In the genomic region with DNA sequence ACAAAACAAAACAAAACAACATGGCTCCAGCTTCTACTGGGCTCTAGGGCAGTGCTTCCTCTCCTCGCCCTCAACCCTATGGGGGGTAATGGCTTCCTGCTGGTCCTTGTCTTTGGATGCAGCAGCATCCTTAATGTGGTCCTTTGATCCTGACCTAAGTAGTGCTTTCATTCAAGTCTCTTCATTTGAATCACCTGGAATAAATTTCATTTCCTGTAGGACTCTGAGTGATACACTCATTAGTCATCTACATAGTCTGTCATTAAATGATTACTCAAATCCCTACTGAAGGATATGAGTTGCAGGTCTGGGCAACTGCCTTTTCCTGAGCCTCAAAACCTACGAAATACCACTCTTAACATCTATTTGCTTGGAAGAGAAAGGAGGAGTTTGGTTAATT, we compare ENCODE assay signal across 13 cellular contexts. TPM values are rescaled to one million over a fixed set of nuclear protein-coding genes. Genes with fewer than 3 reads are reported as not detected.
DNase-seq lines count a peak whose midpoint lies in the region; ATAC-seq and TF ChIP-seq lines count a peak whose summit lies in the region.
"Had no signal": no experiment of that assay in that cellular context is flagged by ENCODE, and none has a peak within 500 bp of the region (broad histone marks: within the 10 kb centered on the region; RNA-seq: fewer than 3 reads in every experiment).

No MANE protein-coding gene starts in this region.

- peaks cover 79% of the 10 kb centered on the region for H3K4me1 ChIP-seq in CD4-positive, alpha-beta memory T cell (ENCODE audit: insufficient read depth, low read length)
- no peaks in the 10 kb centered on the region for H3K4me1 ChIP-seq in thyroid gland
- H3K4me1 ChIP-seq: right atrium auricular region had no signal

- H3K4me3 ChIP-seq in CD4-positive, alpha-beta memory T cell (ENCODE audit: low read length in 2 of 2), result no peak overlapping the region
- no peak overlapping the region for H3K4me3 ChIP-seq in kidney epithelial cell (ENCODE audit: low read depth, low read length)
- no peak overlapping the region for H3K4me3 ChIP-seq in thyroid gland (replicated peaks in 1 of 3)
- H3K4me3 ChIP-seq: right atrium auricular region had no signal

- POLR2A ChIA-PET in CD4-positive, alpha-beta memory T cell (lab: Charles Lee; ENCODE audit: partially characterized antibody), result interaction anchor here (1.4 to 41.1 kb wide), 4 partner anchors 26 to 58 kb away, joined by 7 to 1182 read pairs (median 29); a partner anchor contains a TSS
- POLR2A ChIA-PET in activated CD8-positive, alpha-beta T cell treated with anti-CD3 and anti-CD28 coated beads, Interleukin-2, amount 10 ng/mL, durations not matched to agents 7 days and 5 days (lab: Charles Lee), result interaction anchor here (0.6 to 1.3 kb wide), 6 partner anchors 20 to 193 kb away, joined by 3 to 4 read pairs (median 3); no protein-coding TSS in a partner anchor

- H3K4me3 Mint-ChIP-seq in CD4-positive, alpha-beta memory T cell, result peak overlapping the region in 3 of 8 donors; percentile 50 to 75 (median 64)
- no peak overlapping the region for H3K4me3 Mint-ChIP-seq in HFFc6
- no peak overlapping the region for H3K4me3 Mint-ChIP-seq in activated CD8-positive, alpha-beta T cell treated with anti-CD3 and anti-CD28 coated beads, Interleukin-2, amount 10 ng/mL, durations not matched to agents 7 days and 5 days

- H3K27me3 ChIP-seq in CD4-positive, alpha-beta memory T cell (ENCODE audit: insufficient read depth, low read length), result no peaks in the 10 kb centered on the region
- H3K27me3 ChIP-seq in kidney epithelial cell (ENCODE audit: control insufficient read depth, insufficient read depth, low read length) (no peaks in the 10 kb centered on the region), thyroid gland (no peaks in the 10 kb centered on the region)
- H3K27me3 ChIP-seq: right atrium auricular region had no signal

- peaks cover 51 to 89% (median 66%) of the 10 kb centered on the region in 4 donors for H3K4me1 Mint-ChIP-seq in CD4-positive, alpha-beta memory T cell
- H3K4me1 Mint-ChIP-seq in HFFc6 (ENCODE audit: low read depth), result peaks cover 38% of the 10 kb centered on the region
- peaks cover 79% of the 10 kb centered on the region for H3K4me1 Mint-ChIP-seq in activated CD8-positive, alpha-beta T cell treated with anti-CD3 and anti-CD28 coated beads, Interleukin-2, amount 10 ng/mL, durations not matched to agents 7 days and 5 days (ENCODE audit: low read depth)

- peaks cover 0 to 2% (median 0%) of the 10 kb centered on the region in 8 donors for H3K9me3 Mint-ChIP-seq in CD4-positive, alpha-beta memory T cell
- no peaks in the 10 kb centered on the region for H3K9me3 Mint-ChIP-seq in HFFc6
- no peaks in the 10 kb centered on the region for H3K9me3 Mint-ChIP-seq in activated CD8-positive, alpha-beta T cell treated with anti-CD3 and anti-CD28 coated beads, Interleukin-2, amount 10 ng/mL, durations not matched to agents 7 days and 5 days (ENCODE audit: insufficient read depth)

- intact Hi-C loops in CD4-positive, alpha-beta memory T cell (cut with micrococcal nuclease), result no loop called here
- intact Hi-C loops in thyroid gland (cut with DNase I), result no loop called here

- WGBS in thyroid gland, 2 donors, result 85 to 88% methylated on average over 2 of the region's 2 CpGs

- TF ChIP-seq CTCF in HFFc6 (IDR thresholded peaks at IDR 0.05) (no peak), kidney epithelial cell (IDR thresholded peaks at IDR 0.05; ENCODE audit: insufficient read depth, low read length, poor library complexity, severe bottlenecking) (no peak), thyroid gland (IDR thresholded peaks at IDR 0.05) (no peak)

- ATAC-seq in activated CD8-positive, alpha-beta T cell treated with anti-CD3 and anti-CD28 coated beads, Interleukin-2, amount 10 ng/mL, durations not matched to agents 7 days and 5 days, result no peak

- peak overlapping the region in 5 of 7 donors; percentile 49 to 93 (median 84) for H3K27ac Mint-ChIP-seq in CD4-positive, alpha-beta memory T cell
- no peak overlapping the region; the same call in 1 of the 2 replicates for H3K27ac Mint-ChIP-seq in HFFc6
- peak overlapping the region; percentile 9 for H3K27ac Mint-ChIP-seq in activated CD8-positive, alpha-beta T cell treated with anti-CD3 and anti-CD28 coated beads, Interleukin-2, amount 10 ng/mL, durations not matched to agents 7 days and 5 days

- peaks cover 0 to 11% of the 10 kb centered on the region in 2 donors for H3K36me3 Mint-ChIP-seq in CD4-positive, alpha-beta memory T cell
- 0 out of 2 replicates have a peak, but pooled peaks cover 4% of the 10 kb centered on the region for H3K36me3 Mint-ChIP-seq in HFFc6 (ENCODE audit: low read depth)
- peaks cover 30% of the 10 kb centered on the region for H3K36me3 Mint-ChIP-seq in activated CD8-positive, alpha-beta T cell treated with anti-CD3 and anti-CD28 coated beads, Interleukin-2, amount 10 ng/mL, durations not matched to agents 7 days and 5 days (ENCODE audit: low read depth)

- no peaks in the 10 kb centered on the region for H3K9me3 ChIP-seq in CD4-positive, alpha-beta memory T cell (ENCODE audit: control insufficient read depth in 1 of 2, low read length in 2 of 2)
- no peaks in the 10 kb centered on the region for H3K9me3 ChIP-seq in thyroid gland
- H3K9me3 ChIP-seq: right atrium auricular region had no signal

- H3K36me3 ChIP-seq in CD4-positive, alpha-beta memory T cell (ENCODE audit: insufficient read depth, low read length), result no peaks in the 10 kb centered on the region
- no peaks in the 10 kb centered on the region for H3K36me3 ChIP-seq in kidney epithelial cell (ENCODE audit: control insufficient read depth, insufficient read depth, low read length)
- no peaks in the 10 kb centered on the region for H3K36me3 ChIP-seq in thyroid gland
- H3K36me3 ChIP-seq: right atrium auricular region had no signal

- CTCF ChIA-PET in CD4-positive, alpha-beta memory T cell (lab: Charles Lee; ENCODE audit: partially characterized antibody), result interaction anchor here (1.4 kb wide), 1 partner anchor 20 kb away, joined by 3 read pairs; no protein-coding TSS in a partner anchor
- CTCF ChIA-PET in activated CD8-positive, alpha-beta T cell treated with anti-CD3 and anti-CD28 coated beads, Interleukin-2, amount 10 ng/mL, durations not matched to agents 7 days and 5 days (lab: Charles Lee), result interaction anchor here (1.0 to 1.3 kb wide), 2 partner anchors 33 to 57 kb away, joined by 3 to 4 read pairs; no protein-coding TSS in a partner anchor

- no peaks in the 10 kb centered on the region for H3K27me3 Mint-ChIP-seq in CD4-positive, alpha-beta memory T cell
- H3K27me3 Mint-ChIP-seq in HFFc6 (ENCODE audit: insufficient read depth), result peaks cover 7% of the 10 kb centered on the region
- no peaks in the 10 kb centered on the region for H3K27me3 Mint-ChIP-seq in activated CD8-positive, alpha-beta T cell treated with anti-CD3 and anti-CD28 coated beads, Interleukin-2, amount 10 ng/mL, durations not matched to agents 7 days and 5 days (ENCODE audit: low read depth)

- TF ChIP-seq POLR2A in thyroid gland (IDR thresholded peaks at IDR 0.05), result no peak

- no peak for DNase-seq in CD4-positive, alpha-beta memory T cell
- DNase-seq in HFFc6, result peak; percentile 28
- DNase-seq in activated CD8-positive, alpha-beta T cell treated with anti-CD3 and anti-CD28 coated beads, Interleukin-2, amount 10 ng/mL, durations not matched to agents 7 days and 5 days, result no peak
- peak; percentile 39 for DNase-seq in kidney epithelial cell (ENCODE audit: low read depth)
- no peak for DNase-seq in midbrain (lab: John Stamatoyannopoulos, UW)
- DNase-seq in NCI-H2107 (lab: John Stamatoyannopoulos, UW), result no peak
- DNase-seq in thyroid gland, result no peak
- DNase-seq: activated CD4-positive, CD25-positive, alpha-beta regulatory T cell; Calu3; foreskin melanocyte; NCI-H1092 treated with DMSO at 0.1 percent for 48 hours; NCI-H510A had no signal

- no peak overlapping the region for H3K27ac ChIP-seq in CD4-positive, alpha-beta memory T cell (ENCODE audit: low read depth, low read length)
- no peak overlapping the region for H3K27ac ChIP-seq in thyroid gland
- H3K27ac ChIP-seq: right atrium auricular region had no signal

RNA-seq across cellular contexts. Expression of a gene that starts 54.5 kb away (rescaled TPM):
- total RNA-seq in CD4-positive, alpha-beta memory T cell, result 100 to 1,000 TPM; 198 to 200 TPM
- polyA plus RNA-seq in CD4-positive, alpha-beta memory T cell, result 100 to 1,000 TPM; 266 to 486 TPM
- not detected for total RNA-seq in HFFc6 (2021; fragmentation: NEBNext Ultra II Directional; extraction: Animal tissue kit (Norgen Biotek cat#: 25700))
- total RNA-seq in activated CD8-positive, alpha-beta T cell treated with anti-CD3 and anti-CD28 coated beads, Interleukin-2, amount 10 ng/mL, durations not matched to agents 7 days and 5 days, result 100 to 1,000 TPM; 147 to 159 TPM
- total RNA-seq in kidney epithelial cell (not detected in 2 replicates), thyroid gland (1 to 10 TPM in 3 of 4 donors, under 1 TPM in 1; 0.67 to 2.7 (median 1.4) TPM)
- total RNA-seq: Calu3 had no signal

Comparison
In these comparisons a context has a peak if more than half of its experiments do, and no peak if none do; other contexts are left out.
1. DNase-seq: peak in HFFc6 (single experiment) and kidney epithelial cell (single experiment); none in CD4-positive, alpha-beta memory T cell (0 of 5), activated CD8-positive, alpha-beta T cell treated with anti-CD3 and anti-CD28 coated beads, Interleukin-2, amount 10 ng/mL, durations not matched to agents 7 days and 5 days (single experiment), midbrain (single experiment), NCI-H2107 (single experiment) and thyroid gland (0 of 2).
2. RNA of a gene that starts 54.5 kb away (total RNA-seq): 198 to 200 TPM in CD4-positive, alpha-beta memory T cell and 147 to 159 TPM in activated CD8-positive, alpha-beta T cell treated with anti-CD3 and anti-CD28 coated beads, Interleukin-2, amount 10 ng/mL, durations not matched to agents 7 days and 5 days; 0.67 to 2.7 TPM in thyroid gland, not detected in HFFc6 and not detected in kidney epithelial cell; every median in the first group is over 10 times any median in the second.